Comparison of ENCODE assay signal across 25 cellular contexts in genomic region chr19:44686896-44687295, GRCh38. TPM values are rescaled to one million over a fixed set of nuclear protein-coding genes. Genes with fewer than 3 reads are reported as not detected.
"Had no signal": no experiment of that assay in that cellular context is flagged by ENCODE, and none has a peak within 500 bp of the region (broad histone marks: within the 10 kb centered on the region; RNA-seq: fewer than 3 reads in every experiment).

No MANE protein-coding gene starts in this region.

- FAIRE-seq: islet of Langerhans, urothelium cell line had no signal

- DNase-seq: cortex of kidney; effector memory CD8-positive, alpha-beta T cell; gastrocnemius medialis; heart right ventricle; hypothalamus; mammary epithelial cell; naive B cell; psoas muscle; retina; stimulated activated naive CD4-positive, alpha-beta T cell; stomach; substantia nigra; trophoblast cell had no signal

- H2AFZ ChIP-seq: parathyroid adenoma had no signal

- ATAC-seq: effector memory CD8-positive, alpha-beta T cell; gastrocnemius medialis; heart right ventricle; left lobe of liver; sciatic nerve had no signal

- H3K79me2 ChIP-seq: parathyroid adenoma had no signal

- H3K9me3 ChIP-seq: esophagus muscularis mucosa, gastrocnemius medialis, heart right ventricle, psoas muscle, stomach, thoracic aorta had no signal

- H3K27me3 ChIP-seq: esophagus muscularis mucosa, gastrocnemius medialis, heart right ventricle, stomach had no signal

- H3K36me3 ChIP-seq: thoracic aorta had no signal

- H3K27ac ChIP-seq: epithelial cell of prostate, esophagus muscularis mucosa, gastrocnemius medialis, parathyroid adenoma, psoas muscle, thoracic aorta had no signal

- H3K4me3 ChIP-seq: esophagus muscularis mucosa, gastrocnemius medialis, psoas muscle, skin epidermis, stomach, thoracic aorta had no signal

- H3K9ac ChIP-seq: parathyroid adenoma had no signal

RNA-seq across cellular contexts. Expression of gene CEACAM16, which starts 12.1 kb away (rescaled TPM):
- total RNA-seq: esophagus muscularis mucosa, gastrocnemius medialis, heart right ventricle, left lobe of liver, lower leg skin, mammary epithelial cell, mesothelial cell of epicardium, omental fat pad, psoas muscle, sciatic nerve, stomach, thoracic aorta had no signal
- polyA plus RNA-seq: heart right ventricle, mammary epithelial cell, stomach had no signal
